8 cellular contexts compared by ENCODE assay signal in the genomic region with DNA sequence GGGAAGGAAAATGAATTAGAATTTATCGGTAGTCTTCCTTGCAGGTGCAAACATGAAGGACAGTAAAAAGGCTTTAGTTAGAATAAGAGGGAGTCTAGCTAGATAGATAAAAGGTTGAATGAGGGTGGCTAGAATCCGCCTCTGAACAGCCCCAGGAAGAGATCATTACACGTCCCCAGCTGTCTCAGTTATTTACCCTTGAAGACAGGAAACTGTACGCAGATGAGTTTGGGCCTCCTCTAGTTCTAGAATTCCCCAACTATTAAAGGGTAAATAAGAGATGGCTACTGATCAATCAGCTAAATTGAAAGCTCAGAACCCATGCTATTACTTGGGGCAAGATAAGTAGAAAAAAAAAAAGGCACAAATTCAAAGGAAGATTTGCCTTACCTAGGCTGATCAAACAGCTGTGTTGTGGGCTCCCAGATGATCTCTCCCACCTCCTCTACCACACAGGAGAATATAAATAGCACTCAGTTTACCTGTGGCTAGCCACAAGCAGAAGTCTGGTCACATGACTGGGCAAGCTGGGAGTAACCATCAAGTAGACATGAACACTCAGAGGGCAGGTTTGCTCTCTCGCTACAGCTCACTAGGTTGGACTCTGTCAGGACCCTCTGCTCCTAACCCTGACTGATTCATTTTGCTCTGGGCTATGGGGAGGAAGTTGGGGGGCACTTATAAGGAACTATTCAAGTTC. TPM values are rescaled to one million over a fixed set of nuclear protein-coding genes. Genes with fewer than 3 reads are reported as not detected.
DNase-seq lines count a peak whose midpoint lies in the region; ATAC-seq and TF ChIP-seq lines count a peak whose summit lies in the region.

No MANE protein-coding gene starts in this region.

- no peaks in the 10 kb centered on the region for H3K36me3 ChIP-seq in liver (ENCODE audit: control insufficient read depth in 4 of 4, insufficient read depth in 3 of 4, low read depth in 1 of 4, low read length in 3 of 4)

- peak; percentile 53 for ATAC-seq in GM18511 (IDR thresholded peaks at IDR 0.05; ENCODE audit: unreplicated experiment)
- peak; percentile 51 for ATAC-seq in GM21528 (IDR thresholded peaks at IDR 0.05; ENCODE audit: low FRiP score, unreplicated experiment)

- WGBS in liver, result 73% methylated on average over 5 of the region's 5 CpGs

- H3K9me3 ChIP-seq in liver (ENCODE audit: control insufficient read depth in 4 of 4, low read length in 3 of 4), result no peaks in the 10 kb centered on the region

- DNase-seq in KBM-7 (peak; percentile 42), H4 (ENCODE audit: low spot score) (no peak), KG1 (lab: John Stamatoyannopoulos, UW) (no peak), NCI-H1417 treated with DMSO at 0.1 percent for 48 hours (lab: John Stamatoyannopoulos, UW) (no peak), G401 (ENCODE audit: low spot score) (no peak)

- peak overlapping the region in 1 of 2 donors; percentile 25 for H3K9ac ChIP-seq in liver (ENCODE audit: low read depth in 1 of 2, low read length in 2 of 2)

- no peak overlapping the region for H3K4me3 ChIP-seq in liver (ENCODE audit: low read depth in 1 of 3, low read length in 3 of 3)

- no peaks in the 10 kb centered on the region for H3K27me3 ChIP-seq in liver (ENCODE audit: control insufficient read depth in 4 of 4, insufficient read depth in 4 of 4, low read length in 3 of 4)

- H3K27ac ChIP-seq in liver (ENCODE audit: low read depth in 1 of 2, low read length in 2 of 2), result peak overlapping the region; percentile 27 to 53

- peaks cover 6 to 28% (median 22%) of the 10 kb centered on the region in 4 donors for H3K4me1 ChIP-seq in liver (ENCODE audit: control insufficient read depth in 4 of 4, insufficient read depth in 4 of 4, low read length in 3 of 4)

- TF ChIP-seq CTCF in liver (IDR thresholded peaks at IDR 0.05; ENCODE audit: low read depth, low read length, missing input control), result no peak

- in situ Hi-C loops in KBM-7 (cut with MboI; ENCODE audit: low pct_unique_long_range_greater_than_20kb, low sequenced_read_pairs) (no loop called here), G401 (cut with HindIII; ENCODE audit: low sequenced_read_pairs) (no loop called here)

- TF ChIP-seq RAD21 in liver (IDR thresholded peaks at IDR 0.05), result no peak

TF ChIP-seq in liver, 16 proteins besides CTCF, POLR2A, EP300 and RAD21:
- TF ChIP-seq JUND (IDR thresholded peaks at IDR 0.05) (no peak), MAX (IDR thresholded peaks at IDR 0.05) (no peak), GABPA (IDR thresholded peaks at IDR 0.05 in 1 of 2, conservative IDR thresholded peaks at IDR 0.05 in 1 of 2) (no peak), YY1 (IDR thresholded peaks at IDR 0.05) (no peak), FOXA2 (IDR thresholded peaks at IDR 0.05) (no peak), NR2F2 (IDR thresholded peaks at IDR 0.05) (no peak), SP1 (IDR thresholded peaks at IDR 0.05) (no peak)

RNA-seq across cellular contexts. Expression of gene FAM117A, which starts 17.0 kb away (rescaled TPM):
- total RNA-seq in liver, result 10 to 100 TPM in 1 of 2 donors, 1 to 10 TPM in 1; 6.4 to 39.3 TPM
- polyA plus RNA-seq in liver, result 1 to 10 TPM; 4.5 to 4.6 TPM
- total RNA-seq in H4 (2014; rRNA removed; shearing (Covaris generic)), result 6.9 and 8.1 TPM in 2 replicates
- 13.0 and 16.4 TPM in 2 replicates for total RNA-seq in G401 (2014; rRNA removed; shearing (Covaris generic))

RNA-seq across cellular contexts. Expression of gene SLC35B1, which starts 39.2 kb away (rescaled TPM):
- total RNA-seq in liver, result 10 to 100 TPM; 29.8 to 90.1 TPM
- polyA plus RNA-seq in liver, result 10 to 100 TPM; 67.0 to 86.5 TPM
- 142 and 160 TPM in 2 replicates for total RNA-seq in H4 (2014; rRNA removed; shearing (Covaris generic))
- 65.5 and 66.2 TPM in 2 replicates for total RNA-seq in G401 (2014; rRNA removed; shearing (Covaris generic))

RNA-seq across cellular contexts. Expression of gene KAT7, which starts 41.5 kb away (rescaled TPM):
- 10 to 100 TPM; 19.1 to 24.2 TPM for total RNA-seq in liver
- polyA plus RNA-seq in liver, result 1 to 10 TPM; 6.1 to 6.2 TPM
- total RNA-seq in H4 (2014; rRNA removed; shearing (Covaris generic)), result 34.0 and 42.3 TPM in 2 replicates
- total RNA-seq in G401 (2014; rRNA removed; shearing (Covaris generic)), result 28.2 and 35.8 TPM in 2 replicates
